Comparison of ENCODE assay signal across 14 cellular contexts in the genomic region with DNA sequence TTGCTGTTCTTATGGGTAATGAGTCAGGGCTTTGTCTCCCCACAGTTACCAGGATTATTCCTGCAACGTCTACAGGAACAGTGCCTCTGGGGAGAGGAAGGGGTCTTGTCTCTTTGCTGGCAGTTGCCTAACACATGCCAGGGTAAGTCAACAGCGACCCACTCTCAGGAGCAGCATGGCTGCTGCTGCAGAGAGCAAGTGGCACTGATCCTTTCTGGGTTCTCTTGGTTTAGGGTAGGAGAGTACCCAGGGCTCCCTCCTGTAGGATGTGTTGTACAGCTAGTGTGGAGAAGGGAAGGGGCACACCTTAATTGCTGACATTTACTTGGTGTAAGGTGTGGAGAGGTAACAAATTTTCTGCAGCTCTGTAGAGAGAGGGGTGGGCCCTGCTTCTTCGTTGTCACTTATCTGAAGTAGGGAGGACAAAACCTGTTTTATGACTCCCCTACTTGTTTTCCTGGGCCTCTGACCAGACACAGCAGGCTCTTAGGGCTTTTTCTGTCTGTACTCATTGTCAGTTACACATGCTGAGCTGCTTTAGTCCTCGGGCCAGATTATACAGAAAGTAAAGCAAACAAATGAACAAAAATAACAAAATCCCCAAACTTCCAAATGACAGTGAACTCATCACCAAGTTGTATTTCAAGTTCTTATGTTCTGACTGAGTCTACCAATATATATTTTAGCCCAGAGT.
A peak's percentile ranks its signal among the peaks of the same experiment; 100 is the strongest.
DNase-seq lines count a peak whose midpoint lies in the region; ATAC-seq and TF ChIP-seq lines count a peak whose summit lies in the region.
"Had no signal": no experiment of that assay in that cellular context is flagged by ENCODE, and none has a peak within 500 bp of the region (broad histone marks: within the 10 kb centered on the region; RNA-seq: fewer than 3 reads in every experiment).

No MANE protein-coding gene starts in this region.

- DNase-seq in NCI-H1417 (lab: John Stamatoyannopoulos, UW) (peak in 2 of 3 experiments; percentile 59 to 80), NCI-H1417 treated with DMSO at 0.1 percent for 48 hours (lab: John Stamatoyannopoulos, UW) (no peak), mesenchymal stem cell (peak; percentile 4), uterus (peak in 1 of 2 donors; percentile 23)
- DNase-seq in activated CD4-positive, alpha-beta T cell treated with anti-CD3 and anti-CD28 coated beads, Interleukin-2, amount 10 ng/mL, durations not matched to agents 7 days and 5 days, result no peak
- DNase-seq: activated CD4-positive, alpha-beta T cell treated with anti-CD3 and anti-CD28 coated beads for 4 hours; activated naive CD4-positive, alpha-beta T cell treated with anti-CD3 and anti-CD28 coated beads for 36 hours; DMS79; effector CD8-positive, alpha-beta T cell; stomach had no signal

- no peak overlapping the region for H2BK15ac ChIP-seq in mesenchymal stem cell (ENCODE audit: low read depth, poor library complexity, severe bottlenecking)

- H3K9me3 ChIP-seq in mesenchymal stem cell (ENCODE audit: control insufficient read depth, low read length) (no peaks in the 10 kb centered on the region), uterus (no peaks in the 10 kb centered on the region)
- H3K9me3 ChIP-seq: stomach had no signal

- H3K27ac ChIP-seq in angular gyrus (ENCODE audit: low read depth, low read length) (peak overlapping the region; percentile 4), mesenchymal stem cell (ENCODE audit: low read length, poor library complexity, severe bottlenecking) (no peak overlapping the region), uterus (peak overlapping the region; percentile 90 to 99)
- H3K27ac ChIP-seq: 22Rv1, stomach had no signal

- intact Hi-C loops in uterus (cut with DNase I; ENCODE audit: low total_unique reads), result no loop called here

- H3K27me3 Mint-ChIP-seq in activated CD4-positive, alpha-beta T cell treated with anti-CD3 and anti-CD28 coated beads, Interleukin-2, amount 10 ng/mL, durations not matched to agents 7 days and 5 days, result no peaks in the 10 kb centered on the region

- H3K36me3 ChIP-seq in mesenchymal stem cell (ENCODE audit: control insufficient read depth in 1 of 2, insufficient read depth in 2 of 2, low read depth in 1 of 2, low read length in 2 of 2), result no peaks in the 10 kb centered on the region
- H3K36me3 ChIP-seq in uterus, result no peaks in the 10 kb centered on the region
- H3K36me3 ChIP-seq: stomach had no signal

- peak overlapping the region; percentile 66 for H4K8ac ChIP-seq in mesenchymal stem cell (ENCODE audit: low read length)

- H3K9ac ChIP-seq in mesenchymal stem cell (ENCODE audit: low read length), result no peak overlapping the region

- H3K14ac ChIP-seq in mesenchymal stem cell (ENCODE audit: low read length in 2 of 2), result peak overlapping the region in 1 of 2 experiments; percentile 55

- no peak overlapping the region for H2BK12ac ChIP-seq in mesenchymal stem cell (ENCODE audit: low read length in 2 of 2)

- no peak overlapping the region for H4K91ac ChIP-seq in mesenchymal stem cell (ENCODE audit: low read length)

- H3K27me3 ChIP-seq in mesenchymal stem cell (ENCODE audit: control insufficient read depth in 1 of 2, insufficient read depth in 1 of 2, low read length in 2 of 2) (no peaks in the 10 kb centered on the region), uterus (no peaks in the 10 kb centered on the region)
- H3K27me3 ChIP-seq: stomach had no signal

- H3K4me2 ChIP-seq in mesenchymal stem cell (ENCODE audit: low read length, poor library complexity, severe bottlenecking), result no peak overlapping the region

- H3K27ac Mint-ChIP-seq in activated CD4-positive, alpha-beta T cell treated with anti-CD3 and anti-CD28 coated beads, Interleukin-2, amount 10 ng/mL, durations not matched to agents 7 days and 5 days, result no peak overlapping the region
- H3K27ac Mint-ChIP-seq: activated naive CD4-positive, alpha-beta T cell treated with anti-CD3 and anti-CD28 coated beads for 36 hours had no signal

- H3K4ac ChIP-seq in mesenchymal stem cell (ENCODE audit: low read depth in 1 of 2, low read length in 2 of 2), result no peak overlapping the region

- CTCF ChIA-PET in activated CD4-positive, alpha-beta T cell treated with anti-CD3 and anti-CD28 coated beads, Interleukin-2, amount 10 ng/mL, durations not matched to agents 7 days and 5 days (lab: Charles Lee), result no interaction called here

- no peak for TF ChIP-seq CTCF in uterus (IDR thresholded peaks at IDR 0.05)

- ATAC-seq in HG03095 (IDR thresholded peaks at IDR 0.05; ENCODE audit: unreplicated experiment), result no peak
- ATAC-seq in HG03039 (IDR thresholded peaks at IDR 0.05; ENCODE audit: unreplicated experiment), result no peak

- H3K36me3 Mint-ChIP-seq in activated CD4-positive, alpha-beta T cell treated with anti-CD3 and anti-CD28 coated beads, Interleukin-2, amount 10 ng/mL, durations not matched to agents 7 days and 5 days (ENCODE audit: low read depth), result no peaks in the 10 kb centered on the region

- H2BK120ac ChIP-seq in mesenchymal stem cell (ENCODE audit: low read depth, low read length), result no peak overlapping the region

- peak overlapping the region in 1 of 2 experiments; percentile 41 for H3K18ac ChIP-seq in mesenchymal stem cell (ENCODE audit: low read depth in 1 of 2, low read length in 2 of 2)

- no peaks in the 10 kb centered on the region for H3K79me1 ChIP-seq in mesenchymal stem cell (replicated peaks; ENCODE audit: low read length, poor library complexity, severe bottlenecking)

- no peak for TF ChIP-seq POLR2A in uterus (IDR thresholded peaks at IDR 0.05)

- POLR2A ChIA-PET in activated CD4-positive, alpha-beta T cell treated with anti-CD3 and anti-CD28 coated beads, Interleukin-2, amount 10 ng/mL, durations not matched to agents 7 days and 5 days (lab: Charles Lee), result no interaction called here

- no peak overlapping the region for H2BK5ac ChIP-seq in mesenchymal stem cell (ENCODE audit: low read depth, low read length, poor library complexity, severe bottlenecking)

- no peaks in the 10 kb centered on the region for H3K9me3 Mint-ChIP-seq in activated CD4-positive, alpha-beta T cell treated with anti-CD3 and anti-CD28 coated beads, Interleukin-2, amount 10 ng/mL, durations not matched to agents 7 days and 5 days

- H3K4me3 Mint-ChIP-seq in activated CD4-positive, alpha-beta T cell treated with anti-CD3 and anti-CD28 coated beads, Interleukin-2, amount 10 ng/mL, durations not matched to agents 7 days and 5 days, result no peak overlapping the region
- H3K4me3 Mint-ChIP-seq: activated naive CD4-positive, alpha-beta T cell treated with anti-CD3 and anti-CD28 coated beads for 36 hours had no signal

- H2AFZ ChIP-seq in mesenchymal stem cell (ENCODE audit: low read depth, low read length), result peak overlapping the region; percentile 64

- 28% methylated on average over 4 of the region's 4 CpGs for WGBS in mesenchymal stem cell

- no peaks in the 10 kb centered on the region for H3K4me1 Mint-ChIP-seq in activated CD4-positive, alpha-beta T cell treated with anti-CD3 and anti-CD28 coated beads, Interleukin-2, amount 10 ng/mL, durations not matched to agents 7 days and 5 days

- no peak overlapping the region for H3K23ac ChIP-seq in mesenchymal stem cell (ENCODE audit: low read length in 2 of 2)

- H3K4me1 ChIP-seq in mesenchymal stem cell (ENCODE audit: control insufficient read depth, insufficient read depth, low read depth, low read length) (peaks cover 2% of the 10 kb centered on the region), uterus (peaks cover 0 to 12% of the 10 kb centered on the region in 2 donors)
- H3K4me1 ChIP-seq: stomach had no signal

- H3K4me3 ChIP-seq in mesenchymal stem cell (ENCODE audit: insufficient read depth in 1 of 2, low read depth in 1 of 2, low read length in 2 of 2) (no peak overlapping the region), uterus (no peak overlapping the region)
- H3K4me3 ChIP-seq: stomach had no signal

- no peak overlapping the region for H2AK5ac ChIP-seq in mesenchymal stem cell (ENCODE audit: low read length, severe bottlenecking)

Comparison
In these comparisons a context has a peak if more than half of its experiments do, and no peak if none do; other contexts are left out.
1. DNase-seq: peak in NCI-H1417 (2 of 3) and mesenchymal stem cell (single experiment); none in NCI-H1417 treated with DMSO at 0.1 percent for 48 hours (single experiment) and activated CD4-positive, alpha-beta T cell treated with anti-CD3 and anti-CD28 coated beads, Interleukin-2, amount 10 ng/mL, durations not matched to agents 7 days and 5 days (single experiment).